In genomic region chr1:3786468-3787346, GRCh38 we compare ENCODE assay signal across 19 cellular contexts. TPM values are rescaled to one million over a fixed set of nuclear protein-coding genes. Genes with fewer than 3 reads are reported as not detected.
"Had no signal": no experiment of that assay in that cellular context is flagged by ENCODE, and none has a peak within 500 bp of the region (broad histone marks: within the 10 kb centered on the region; RNA-seq: fewer than 3 reads in every experiment).

No MANE protein-coding gene starts in this region.

- H3K4me3 ChIP-seq: heart right ventricle, mucosa of descending colon, sigmoid colon had no signal

- H3K27ac ChIP-seq: heart right ventricle, sigmoid colon had no signal

- H3K9me3 Mint-ChIP-seq: activated CD8-positive, alpha-beta T cell treated with anti-CD3 and anti-CD28 coated beads for 36 hours; naive thymus-derived CD8-positive, alpha-beta T cell had no signal

- H3K9me3 ChIP-seq: heart right ventricle, mucosa of descending colon, sigmoid colon had no signal

- H3K4me3 Mint-ChIP-seq: activated CD8-positive, alpha-beta T cell treated with anti-CD3 and anti-CD28 coated beads for 36 hours had no signal

- ATAC-seq: heart right ventricle, left lobe of liver, mucosa of descending colon, SK-N-SH treated with all-trans-retinoic acid at 6 μM for 48 hours had no signal

- H3K27me3 ChIP-seq: heart right ventricle, sigmoid colon had no signal

- FAIRE-seq: astrocyte, colon, frontal cortex had no signal

- DNase-seq: activated CD4-positive, alpha-beta T cell treated with anti-CD3 and anti-CD28 coated beads for 1 hour; islet precursor cell; mammary epithelial cell; sigmoid colon; stimulated activated CD4-positive, alpha-beta T cell treated with anti-CD3 and anti-CD28 coated beads, Interleukin-12 subunit alpha, Interleukin-12 subunit beta, amount 100 ng/mL, for 4 hours had no signal

- H3K27me3 Mint-ChIP-seq: activated CD8-positive, alpha-beta T cell treated with anti-CD3 and anti-CD28 coated beads for 36 hours; naive thymus-derived CD8-positive, alpha-beta T cell had no signal

RNA-seq across cellular contexts. Expression of gene SMIM1, which starts 14.2 kb away (rescaled TPM):
- total RNA-seq: frontal cortex; T-helper 2 cell treated with Interferon-gamma antibody and Interleukin-4, amounts not matched to agents 100 ng/mL and 5 ng/mL, for 36 hours; urinary bladder had no signal
- polyA plus RNA-seq: fibroblast of lung had no signal

RNA-seq across cellular contexts. Expression of gene CCDC27, which starts 34.5 kb away (rescaled TPM):
- total RNA-seq: activated CD8-positive, alpha-beta T cell treated with anti-CD3 and anti-CD28 coated beads for 36 hours; astrocyte; fibroblast of lung; frontal cortex; heart right ventricle; left lobe of liver; mammary epithelial cell; mucosa of descending colon; naive thymus-derived CD8-positive, alpha-beta T cell; osteocyte; pulmonary artery endothelial cell; sigmoid colon; T-helper 2 cell treated with Interferon-gamma antibody and Interleukin-4, amounts not matched to agents 100 ng/mL and 5 ng/mL, for 36 hours; urinary bladder had no signal
- polyA plus RNA-seq: fibroblast of lung; mammary epithelial cell; naive thymus-derived CD8-positive, alpha-beta T cell; sigmoid colon; urinary bladder had no signal
